In genomic region chr9:115628426-115628825, GRCh38 we compare ENCODE assay signal across 26 cellular contexts.
"Had no signal": no experiment of that assay in that cellular context is flagged by ENCODE, and none has a peak within 500 bp of the region (broad histone marks: within the 10 kb centered on the region; RNA-seq: fewer than 3 reads in every experiment).

No MANE protein-coding gene starts in this region.

- DNase-seq: activated CD4-positive, alpha-beta memory T cell treated with anti-CD3 and anti-CD28 coated beads, Interleukin-2, amount 10 ng/mL, durations not matched to agents 7 days and 5 days; activated CD4-positive, alpha-beta T cell treated with anti-CD3 and anti-CD28 coated beads for 1 hour; activated CD4-positive, alpha-beta T cell treated with anti-CD3 and anti-CD28 coated beads, Interleukin-2, amount 10 ng/mL, durations not matched to agents 7 days and 5 days; activated CD8-positive, alpha-beta memory T cell treated with anti-CD3 and anti-CD28 coated beads, Interleukin-2, amount 50 U/mL, for 48 hours; activated gamma-delta T cell treated with Interleukin-2 at 50 U/mL for 16 hours; activated naive CD4-positive, alpha-beta T cell treated with anti-CD3 and anti-CD28 coated beads, Interleukin-2, amount 50 U/mL, for 16 hours; activated naive CD8-positive, alpha-beta T cell treated with anti-CD3 and anti-CD28 coated beads, Interleukin-2, amount 50 U/mL, for 24 hours; activated T-cell treated with anti-CD3 and anti-CD28 coated beads, Interleukin-2, amount 50 U/mL, for 4 hours; amygdala; central memory CD4-positive, alpha-beta T cell; foreskin keratinocyte; heart right ventricle; left ventricle myocardium superior; mucosa of descending colon; sigmoid colon; small intestine; stimulated activated CD4-positive, alpha-beta T cell treated with anti-CD3 and anti-CD28 coated beads, Interleukin-4, amount 100 ng/mL, for 24 hours; upper lobe of left lung had no signal

- ATAC-seq: activated naive CD8-positive, alpha-beta T cell treated with anti-CD3 and anti-CD28 coated beads, Interleukin-2, amount 50 U/mL, for 24 hours; activated T-cell treated with anti-CD3 and anti-CD28 coated beads, Interleukin-2, amount 50 U/mL, for 4 hours; activated T-helper 17 cell treated with anti-CD3 and anti-CD28 coated beads, Interleukin-2, amount 50 U/mL, for 72 hours; foreskin keratinocyte; heart right ventricle; left ventricle myocardium superior; mucosa of descending colon; natural killer cell treated with Interleukin-12 subunit alpha and Interleukin-12 subunit beta and Interleukin-15 and Interleukin-18, amount 100 ng/mL, for 72 hours; stimulated activated effector memory CD8-positive, alpha-beta T cell treated with anti-CD3 and anti-CD28 coated beads, Interleukin-12 subunit alpha, Interleukin-12 subunit beta, amount 100 ng/mL, for 72 hours had no signal

- H3K27ac ChIP-seq: breast epithelium, foreskin keratinocyte, heart right ventricle, neutrophil, sigmoid colon, upper lobe of left lung, vagina had no signal

- H3K9me3 Mint-ChIP-seq: activated CD4-positive, alpha-beta memory T cell treated with anti-CD3 and anti-CD28 coated beads, Interleukin-2, amount 10 ng/mL, durations not matched to agents 7 days and 5 days; activated CD4-positive, alpha-beta T cell treated with anti-CD3 and anti-CD28 coated beads, Interleukin-2, amount 10 ng/mL, durations not matched to agents 7 days and 5 days; activated naive CD8-positive, alpha-beta T cell treated with anti-CD3 and anti-CD28 coated beads, Interleukin-2, amount 50 U/mL, for 24 hours; activated T-cell treated with anti-CD3 and anti-CD28 coated beads, Interleukin-2, amount 50 U/mL, for 4 hours; activated T-helper 17 cell treated with anti-CD3 and anti-CD28 coated beads, Interleukin-2, amount 50 U/mL, for 72 hours; stimulated activated effector memory CD8-positive, alpha-beta T cell treated with anti-CD3 and anti-CD28 coated beads, Interleukin-12 subunit alpha, Interleukin-12 subunit beta, amount 100 ng/mL, for 72 hours; stimulated activated naive CD8-positive, alpha-beta T cell treated with anti-CD3 and anti-CD28 coated beads, Interleukin-15, Interleukin-2, amounts not matched to agents 100 ng/mL and 50 ng/mL, for 24 hours had no signal

- H3K27ac Mint-ChIP-seq: activated CD4-positive, alpha-beta memory T cell treated with anti-CD3 and anti-CD28 coated beads, Interleukin-2, amount 10 ng/mL, durations not matched to agents 7 days and 5 days; activated CD4-positive, alpha-beta T cell treated with anti-CD3 and anti-CD28 coated beads, Interleukin-2, amount 10 ng/mL, durations not matched to agents 7 days and 5 days; activated naive CD8-positive, alpha-beta T cell treated with anti-CD3 and anti-CD28 coated beads, Interleukin-2, amount 50 U/mL, for 24 hours; activated T-helper 17 cell treated with anti-CD3 and anti-CD28 coated beads, Interleukin-2, amount 50 U/mL, for 72 hours; natural killer cell treated with Interleukin-12 subunit alpha and Interleukin-12 subunit beta and Interleukin-15 and Interleukin-18, amount 100 ng/mL, for 72 hours; progenitor cell of endocrine pancreas; stimulated activated effector memory CD8-positive, alpha-beta T cell treated with anti-CD3 and anti-CD28 coated beads, Interleukin-12 subunit alpha, Interleukin-12 subunit beta, amount 100 ng/mL, for 72 hours; stimulated activated naive CD8-positive, alpha-beta T cell treated with anti-CD3 and anti-CD28 coated beads, Interleukin-15, Interleukin-2, amounts not matched to agents 100 ng/mL and 50 ng/mL, for 24 hours had no signal

- H3K36me3 Mint-ChIP-seq: natural killer cell treated with Interleukin-12 subunit alpha and Interleukin-12 subunit beta and Interleukin-15 and Interleukin-18, amount 100 ng/mL, for 72 hours; stimulated activated effector memory CD8-positive, alpha-beta T cell treated with anti-CD3 and anti-CD28 coated beads, Interleukin-12 subunit alpha, Interleukin-12 subunit beta, amount 100 ng/mL, for 72 hours had no signal
